Comparison of ENCODE assay signal across 11 cellular contexts in the genomic region with DNA sequence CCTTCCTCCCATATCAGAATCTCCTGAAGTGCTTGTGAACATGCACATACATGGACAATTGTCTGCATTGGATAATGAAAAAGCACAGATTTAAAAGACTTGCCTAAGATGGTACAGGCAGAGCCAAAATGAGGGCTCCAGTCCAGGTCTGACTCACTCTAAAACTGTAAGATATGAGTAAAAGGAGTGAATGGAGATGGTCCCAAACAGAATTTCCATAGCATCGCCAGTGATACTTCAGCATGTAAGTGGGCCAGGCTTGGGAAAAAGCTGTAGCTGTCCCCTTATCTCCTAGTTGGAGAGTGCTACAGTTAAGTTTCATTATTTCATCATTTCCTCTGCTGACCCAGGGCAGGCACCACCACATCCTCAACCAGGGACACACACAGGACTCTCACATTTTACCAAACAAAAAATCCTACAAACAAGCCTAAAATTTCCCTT. TPM values are rescaled to one million over a fixed set of nuclear protein-coding genes. Genes with fewer than 3 reads are reported as not detected.
A peak's percentile ranks its signal among the peaks of the same experiment; 100 is the strongest.
DNase-seq lines count a peak whose midpoint lies in the region; ATAC-seq, FAIRE-seq and TF ChIP-seq lines count a peak whose summit lies in the region.
"Had no signal": no experiment of that assay in that cellular context is flagged by ENCODE, and none has a peak within 500 bp of the region (broad histone marks: within the 10 kb centered on the region; RNA-seq: fewer than 3 reads in every experiment).

No MANE protein-coding gene starts in this region.

- H4K20me1 ChIP-seq in endothelial cell of umbilical vein (replicated peaks; ENCODE audit: control insufficient read depth, extremely low read depth, insufficient read depth, low read length), result no peaks in the 10 kb centered on the region

- no peak overlapping the region for H3K27ac ChIP-seq in Panc1 (ENCODE audit: low read length)
- peak overlapping the region; percentile 32 for H3K27ac ChIP-seq in endothelial cell of umbilical vein (ENCODE audit: insufficient read depth, low read depth, low read length)
- no peak overlapping the region for H3K27ac ChIP-seq in upper lobe of right lung
- H3K27ac ChIP-seq: breast epithelium had no signal

- peak overlapping the region; percentile 9 for H3K9ac ChIP-seq in endothelial cell of umbilical vein (replicated peaks; ENCODE audit: extremely low read depth, insufficient read depth, low read length)

- CTCF ChIA-PET in Panc1 (lab: Charles Lee) (interaction anchor here (0.6 kb wide), 1 partner anchor 274 kb away, joined by 3 read pairs; no protein-coding TSS in a partner anchor), endothelial cell of umbilical vein (lab: Charles Lee) (interaction anchor here (0.6 to 2.0 kb wide), 8 partner anchors 9 to 140 kb away, joined by 3 to 9 read pairs (median 4); a partner anchor contains a TSS)

- FAIRE-seq in endothelial cell of umbilical vein (lab: Jason Lieb, UNC), result peak; percentile 72

- dilution Hi-C loops in endothelial cell of umbilical vein (cut with MboI; ENCODE audit: extremely low pct_ligation_motif_present, low sequenced_read_pairs), result no loop called here

- no peaks in the 10 kb centered on the region for H3K79me2 ChIP-seq in endothelial cell of umbilical vein (ENCODE audit: control insufficient read depth, insufficient read depth, low read length)

- H3K27me3 ChIP-seq in Panc1 (ENCODE audit: control insufficient read depth, insufficient read depth, low read length) (no peaks in the 10 kb centered on the region), endothelial cell of umbilical vein (ENCODE audit: control insufficient read depth in 2 of 2, insufficient read depth in 2 of 2, low read length in 2 of 2) (no peaks in the 10 kb centered on the region), upper lobe of right lung (no peaks in the 10 kb centered on the region)
- H3K27me3 ChIP-seq: breast epithelium had no signal

- peak; percentile 12 for DNase-seq in stimulated activated CD4-positive, alpha-beta T cell treated with anti-CD3 and anti-CD28 coated beads, Interleukin-15, amount 100 ng/mL, for 24 hours
- no peak for DNase-seq in stimulated activated CD4-positive, alpha-beta T cell treated with anti-CD3 and anti-CD28 coated beads, Interleukin-4, amount 100 ng/mL, for 4 hours
- no peak for DNase-seq in Panc1 (ENCODE audit: low read depth, low spot score)
- peak; percentile 71 for DNase-seq in endothelial cell of umbilical vein (ENCODE audit: low read depth, low spot score)
- DNase-seq in upper lobe of right lung, result no peak
- no peak for DNase-seq in stimulated activated CD4-positive, alpha-beta T cell treated with anti-CD3 and anti-CD28 coated beads, Interleukin-2, amount 100 ng/mL, for 48 hours
- no peak for DNase-seq in SW 1271 (lab: John Stamatoyannopoulos, UW)
- DNase-seq: activated T-cell treated with anti-CD3 and anti-CD28 coated beads, Interleukin-2, amount 50 U/mL, for 4 hours had no signal

- H3K4me1 ChIP-seq in Panc1 (ENCODE audit: control insufficient read depth, insufficient read depth, low read length) (no peaks in the 10 kb centered on the region), endothelial cell of umbilical vein (ENCODE audit: control insufficient read depth, extremely low read depth, insufficient read depth, low read length) (peaks cover 23% of the 10 kb centered on the region), upper lobe of right lung (peaks cover 23% of the 10 kb centered on the region)
- H3K4me1 ChIP-seq: breast epithelium had no signal

- no peaks in the 10 kb centered on the region for H3K9me3 ChIP-seq in Panc1 (ENCODE audit: control insufficient read depth, insufficient read depth, low read depth, low read length)
- no peaks in the 10 kb centered on the region for H3K9me3 ChIP-seq in endothelial cell of umbilical vein (replicated peaks; ENCODE audit: control insufficient read depth, insufficient read depth, low read length)
- H3K9me3 ChIP-seq in upper lobe of right lung, result no peaks in the 10 kb centered on the region
- H3K9me3 ChIP-seq: breast epithelium had no signal

- intact Hi-C loops in Panc1 (cut with micrococcal nuclease; ENCODE audit: unreplicated experiment) (no loop called here), endothelial cell of umbilical vein (cut with micrococcal nuclease) (no loop called here), upper lobe of right lung (cut with DNase I) (no loop called here)

- peak overlapping the region; percentile 91 for H2AFZ ChIP-seq in endothelial cell of umbilical vein (ENCODE audit: low read depth, low read length)

- H3K4me3 ChIP-seq in Panc1 (ENCODE audit: low read depth in 2 of 2, low read length in 2 of 2) (no peak overlapping the region), endothelial cell of umbilical vein (replicated peaks in 1 of 3; ENCODE audit: insufficient read depth in 1 of 3, low read depth in 1 of 3, low read length in 3 of 3) (no peak overlapping the region), upper lobe of right lung (no peak overlapping the region)
- H3K4me3 ChIP-seq: breast epithelium had no signal

- ATAC-seq in Panc1 (peak; percentile 45; the same call in 1 of the 2 replicates), upper lobe of right lung (peak; percentile 54), GM18870 (IDR thresholded peaks at IDR 0.05; ENCODE audit: unreplicated experiment) (no peak)
- ATAC-seq: activated T-cell treated with anti-CD3 and anti-CD28 coated beads, Interleukin-2, amount 50 U/mL, for 4 hours had no signal

- POLR2A ChIA-PET in Panc1 (lab: Charles Lee) (interaction anchor here (0.6 kb wide), 1 partner anchor 160 kb away, joined by 3 read pairs; no protein-coding TSS in a partner anchor), endothelial cell of umbilical vein (lab: Charles Lee) (interaction anchor here (1.5 kb wide), 1 partner anchor 18 kb away, joined by 4 read pairs; no protein-coding TSS in a partner anchor)

- in situ Hi-C loops in Panc1 (cut with HindIII; ENCODE audit: low pct_unique_long_range_greater_than_20kb, low sequenced_read_pairs), result no loop called here

- no peak for TF ChIP-seq POLR2A in endothelial cell of umbilical vein (IDR thresholded peaks at IDR 0.05; ENCODE audit: low read depth, low read length)

- BruUV-seq in Panc1 (replicated peaks; lab: Mats Ljungman, UMichigan), result no TSS peak
- BruUV-seq in endothelial cell of umbilical vein (replicated peaks; lab: Mats Ljungman, UMichigan), result no TSS peak

- H3K9me1 ChIP-seq in endothelial cell of umbilical vein (replicated peaks; ENCODE audit: control insufficient read depth, extremely low read depth, insufficient read depth, low read length), result no peaks in the 10 kb centered on the region

- H3K36me3 ChIP-seq in Panc1 (ENCODE audit: control insufficient read depth, insufficient read depth, low read length) (no peaks in the 10 kb centered on the region), endothelial cell of umbilical vein (ENCODE audit: control insufficient read depth in 2 of 2, extremely low read depth in 1 of 2, insufficient read depth in 2 of 2, low read length in 2 of 2) (no peaks in the 10 kb centered on the region), upper lobe of right lung (no peaks in the 10 kb centered on the region)
- H3K36me3 ChIP-seq: breast epithelium had no signal

- TF ChIP-seq CTCF in Panc1 (IDR thresholded peaks at IDR 0.05), result no peak
- TF ChIP-seq CTCF in endothelial cell of umbilical vein (IDR thresholded peaks at IDR 0.05; ENCODE audit: extremely low read depth in 1 of 2, insufficient read depth in 1 of 2, low read depth in 1 of 2, low read length in 2 of 2), result no peak
- no peak for TF ChIP-seq CTCF in upper lobe of right lung (IDR thresholded peaks at IDR 0.05)

- peak overlapping the region; percentile 31 for H3K4me2 ChIP-seq in endothelial cell of umbilical vein (ENCODE audit: insufficient read depth, low read length)

TF ChIP-seq in endothelial cell of umbilical vein, 7 proteins besides CTCF, POLR2A, EP300 and RAD21:
- TF ChIP-seq GATA2 (IDR thresholded peaks at IDR 0.05; ENCODE audit: insufficient read depth, insufficient read length, low read depth, low read length) (peak; percentile 60), FOS (IDR thresholded peaks at IDR 0.05; ENCODE audit: borderline replicate concordance, insufficient read depth, low read length) (peak; percentile 18), JUN (IDR thresholded peaks at IDR 0.05; ENCODE audit: borderline replicate concordance, insufficient read depth, insufficient read length, low read depth) (no peak)
- TF ChIP-seq, protein P1, sequence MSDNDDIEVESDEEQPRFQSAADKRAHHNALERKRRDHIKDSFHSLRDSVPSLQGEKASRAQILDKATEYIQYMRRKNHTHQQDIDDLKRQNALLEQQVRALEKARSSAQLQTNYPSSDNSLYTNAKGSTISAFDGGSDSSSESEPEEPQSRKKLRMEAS (IDR thresholded peaks at IDR 0.05; ENCODE audit: insufficient read depth, insufficient read length), result no peak

RNA-seq across cellular contexts. Expression of a gene that starts 26.4 kb away (rescaled TPM):
- total RNA-seq in Panc1 (2021; ENCODE audit: unreplicated experiment) (not detected), endothelial cell of umbilical vein (9.4 and 11.0 TPM in 2 replicates), upper lobe of right lung (6.5 TPM)
- not detected for polyA plus RNA-seq in Panc1 (2012; ENCODE audit: insufficient read length)
- polyA plus RNA-seq in endothelial cell of umbilical vein, result 12.0 and 16.5 TPM in 2 replicates
- polyA plus RNA-seq in endothelial cell of umbilical vein (2011; cell fraction: cytosol; rRNA removed), result 37.9 and 46.7 TPM in 2 replicates
- polyA plus RNA-seq in endothelial cell of umbilical vein (2011; cell fraction: nucleus; rRNA removed), result 94.3 and 96.8 TPM in 2 replicates
- polyA plus RNA-seq in endothelial cell of umbilical vein (2012), result 44.7 and 75.0 TPM in 2 replicates
- polyA minus RNA-seq in endothelial cell of umbilical vein, result 11.7 and 12.6 TPM in 2 replicates
- 8.5 TPM for polyA minus RNA-seq in endothelial cell of umbilical vein (2011; cell fraction: cytosol; rRNA and poly(A)+ RNA removed)
- 34.2 and 34.3 TPM in 2 replicates for polyA minus RNA-seq in endothelial cell of umbilical vein (2011; cell fraction: nucleus; rRNA and poly(A)+ RNA removed)
- total RNA-seq: skeletal muscle tissue had no signal

Comparison
In these comparisons a context has a peak if more than half of its experiments do, and no peak if none do; other contexts are left out.
1. DNase-seq: peak in stimulated activated CD4-positive, alpha-beta T cell treated with anti-CD3 and anti-CD28 coated beads, Interleukin-15, amount 100 ng/mL, for 24 hours (single experiment) and endothelial cell of umbilical vein (single experiment); none in stimulated activated CD4-positive, alpha-beta T cell treated with anti-CD3 and anti-CD28 coated beads, Interleukin-4, amount 100 ng/mL, for 4 hours (0 of 2), Panc1 (single experiment), upper lobe of right lung (single experiment), stimulated activated CD4-positive, alpha-beta T cell treated with anti-CD3 and anti-CD28 coated beads, Interleukin-2, amount 100 ng/mL, for 48 hours (0 of 2) and SW 1271 (0 of 2).